In the genomic region with DNA sequence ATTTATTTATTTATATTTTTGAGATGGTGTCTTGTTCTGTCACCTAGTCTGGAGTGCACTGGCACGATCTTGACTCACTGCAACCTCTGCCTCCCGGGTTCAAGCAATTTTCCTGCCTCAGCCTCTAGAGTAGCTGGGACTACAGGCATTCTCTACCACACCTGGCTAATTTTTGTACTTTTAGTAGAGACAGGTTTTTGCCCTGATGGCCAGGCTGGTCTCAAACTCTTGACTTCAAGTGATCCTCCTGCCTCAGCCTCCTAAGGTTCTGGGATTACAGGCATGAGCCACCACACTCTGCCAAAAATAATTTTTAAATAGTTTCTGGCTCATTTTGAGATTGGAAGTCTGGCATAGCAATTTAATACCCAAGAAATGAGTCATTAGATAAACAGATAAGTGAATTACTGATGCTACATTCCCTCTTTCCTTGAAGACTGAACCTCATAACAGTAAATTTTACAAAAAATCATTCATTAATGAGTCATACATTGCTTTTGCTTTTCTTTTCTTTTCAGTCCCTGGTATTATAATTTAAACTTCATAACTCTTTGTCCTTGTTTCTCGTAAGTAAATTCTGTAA, we compare ENCODE assay signal across 16 cellular contexts.
DNase-seq lines count a peak whose midpoint lies in the region; ATAC-seq and TF ChIP-seq lines count a peak whose summit lies in the region.
"Had no signal": no experiment of that assay in that cellular context is flagged by ENCODE, and none has a peak within 500 bp of the region (broad histone marks: within the 10 kb centered on the region; RNA-seq: fewer than 3 reads in every experiment).

No MANE protein-coding gene starts in this region.

- TF ChIP-seq POLR2A in GM18505 (IDR thresholded peaks at IDR 0.05; ENCODE audit: borderline replicate concordance, extremely low read depth, insufficient read depth, insufficient read length) = no peak

- no peak for TF ChIP-seq CTCF in astrocyte of the spinal cord (IDR thresholded peaks at IDR 0.05; ENCODE audit: low read depth, low read length)
- no peak for TF ChIP-seq CTCF in left ventricle myocardium inferior (IDR thresholded peaks at IDR 0.05; ENCODE audit: borderline replicate concordance)

- DNase-seq in HT1080 (ENCODE audit: low read depth) (peak; percentile 65), astrocyte of the spinal cord (ENCODE audit: low read depth, low spot score) (peak; percentile 85), glomerular visceral epithelial cell (ENCODE audit: extremely low spot score) (peak; percentile 37), left ventricle myocardium inferior (no peak), GM19240 (ENCODE audit: insufficient read length, low spot score) (no peak)
- no peak for DNase-seq in stimulated activated CD4-positive, alpha-beta T cell treated with anti-CD3 and anti-CD28 coated beads, Interleukin-1b, Interleukin-23, amount 100 ng/mL, for 48 hours
- DNase-seq: activated T-cell treated with anti-CD3 and anti-CD28 coated beads, Interleukin-2, amount 50 U/mL, for 4 hours; CD8-positive, alpha-beta T cell; NCI-H2081; NCI-H526; OCI-M1; sigmoid colon had no signal

- in situ Hi-C loops in astrocyte of the spinal cord (cut with HindIII; ENCODE audit: low sequenced_read_pairs) = no loop called here

- no peaks in the 10 kb centered on the region for H3K36me3 ChIP-seq in ACC112 (ENCODE audit: insufficient read depth, low read length)
- no peaks in the 10 kb centered on the region for H3K36me3 ChIP-seq in left ventricle myocardium inferior
- H3K36me3 ChIP-seq: sigmoid colon, tibial nerve had no signal

- H2AFZ ChIP-seq in ACC112 (ENCODE audit: low read length, unreplicated experiment) = peak overlapping the region; percentile 39

- H3K9me3 ChIP-seq in left ventricle myocardium inferior (replicated peaks) = peaks cover 3% of the 10 kb centered on the region
- H3K9me3 ChIP-seq: sigmoid colon, tibial nerve had no signal

- H3K79me2 ChIP-seq in ACC112 (ENCODE audit: control insufficient read depth, insufficient read depth, low read length, unreplicated experiment) = no peaks in the 10 kb centered on the region

- ATAC-seq in GM18505 (IDR thresholded peaks at IDR 0.05; ENCODE audit: unreplicated experiment) = no peak
- ATAC-seq: activated T-cell treated with anti-CD3 and anti-CD28 coated beads, Interleukin-2, amount 50 U/mL, for 4 hours; CD8-positive, alpha-beta T cell; stimulated activated effector memory CD8-positive, alpha-beta T cell treated with anti-CD3 and anti-CD28 coated beads, Interleukin-12 subunit alpha, Interleukin-12 subunit beta, amount 100 ng/mL, for 72 hours had no signal

- H3K27ac ChIP-seq in ACC112 (ENCODE audit: low read depth, low read length) = peak overlapping the region; percentile 72
- H3K27ac ChIP-seq in left ventricle myocardium inferior (replicated peaks) = no peak overlapping the region
- H3K27ac ChIP-seq: sigmoid colon, tibial nerve had no signal

- intact Hi-C loops in left ventricle myocardium inferior (cut with micrococcal nuclease) = loop anchor here (10.0 kb wide), 1 partner anchor 51 kb away; no protein-coding TSS in a partner anchor

- H3K4me1 ChIP-seq in ACC112 (ENCODE audit: control insufficient read depth, insufficient read depth, low read length, unreplicated experiment) (peaks cover 26% of the 10 kb centered on the region), left ventricle myocardium inferior (no peaks in the 10 kb centered on the region)
- H3K4me1 ChIP-seq: tibial nerve had no signal

- H3K27me3 ChIP-seq in ACC112 (ENCODE audit: insufficient read depth, low read length) = no peaks in the 10 kb centered on the region
- no peaks in the 10 kb centered on the region for H3K27me3 ChIP-seq in left ventricle myocardium inferior (ENCODE audit: low read depth)
- H3K27me3 ChIP-seq: sigmoid colon, tibial nerve had no signal

- H3K4me3 ChIP-seq in ACC112 (ENCODE audit: low read depth, low read length) = peak overlapping the region; percentile 46
- H3K4me3 ChIP-seq in astrocyte of the spinal cord (ENCODE audit: low read depth, low read length) = no peak overlapping the region
- H3K4me3 ChIP-seq in left ventricle myocardium inferior = no peak overlapping the region
- H3K4me3 ChIP-seq: sigmoid colon, tibial nerve had no signal

Comparison
In these comparisons a context has a peak if more than half of its experiments do, and no peak if none do; other contexts are left out.
1. DNase-seq: peak in HT1080 (single experiment), astrocyte of the spinal cord (single experiment) and glomerular visceral epithelial cell (single experiment); none in stimulated activated CD4-positive, alpha-beta T cell treated with anti-CD3 and anti-CD28 coated beads, Interleukin-1b, Interleukin-23, amount 100 ng/mL, for 48 hours (single experiment), left ventricle myocardium inferior (single experiment) and GM19240 (single experiment).